ENCODE assay signal across 8 cellular contexts in the genomic region with DNA sequence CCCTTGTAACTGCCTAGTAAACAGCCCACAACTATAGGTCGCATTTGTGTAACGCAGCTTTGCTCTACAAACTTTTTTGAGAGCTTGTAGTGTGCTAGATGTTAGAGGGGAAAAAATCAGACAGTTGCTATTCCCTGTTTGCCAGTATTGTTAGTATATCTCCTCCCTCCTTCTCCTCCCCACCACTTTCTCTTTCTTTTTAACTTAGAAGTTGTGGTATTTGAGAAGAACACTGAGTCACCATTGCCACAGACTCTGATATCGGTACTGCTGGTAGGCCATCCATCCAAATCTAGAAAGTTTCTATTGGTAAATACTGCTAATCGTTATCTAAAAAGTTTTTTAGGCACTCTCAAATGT. TPM values are rescaled to one million over a fixed set of nuclear protein-coding genes. Genes with fewer than 3 reads are reported as not detected.
DNase-seq lines count a peak whose midpoint lies in the region; ATAC-seq and TF ChIP-seq lines count a peak whose summit lies in the region.

No MANE protein-coding gene starts in this region.

- TF ChIP-seq CTCF in glutamatergic neuron (IDR thresholded peaks at IDR 0.05; ENCODE audit: partially characterized antibody, unreplicated experiment) = no peak

- H3K4me3 Mint-ChIP-seq in activated CD4-positive, alpha-beta memory T cell treated with anti-CD3 and anti-CD28 coated beads, Interleukin-2, amount 10 ng/mL, durations not matched to agents 7 days and 5 days = peak overlapping the region; percentile 97
- H3K4me3 Mint-ChIP-seq in glutamatergic neuron (ENCODE audit: unreplicated experiment) = peak overlapping the region; percentile 82

- peak overlapping the region; percentile 56 to 97 (median 94) for H3K27ac ChIP-seq in skin epidermis

- POLR2A ChIA-PET in activated CD4-positive, alpha-beta memory T cell treated with anti-CD3 and anti-CD28 coated beads, Interleukin-2, amount 10 ng/mL, durations not matched to agents 7 days and 5 days (lab: Charles Lee) = interaction anchor here (0.6 to 2.9 kb wide), 21 partner anchors 10 to 1236 kb away, joined by 3 to 37 read pairs (median 4); partner anchors contain the start of genes PAN3 and SLC46A3

- H3K27me3 Mint-ChIP-seq in activated CD4-positive, alpha-beta memory T cell treated with anti-CD3 and anti-CD28 coated beads, Interleukin-2, amount 10 ng/mL, durations not matched to agents 7 days and 5 days = no peaks in the 10 kb centered on the region
- H3K27me3 Mint-ChIP-seq in glutamatergic neuron (ENCODE audit: unreplicated experiment) = peaks cover 3% of the 10 kb centered on the region

- H3K9me3 Mint-ChIP-seq in activated CD4-positive, alpha-beta memory T cell treated with anti-CD3 and anti-CD28 coated beads, Interleukin-2, amount 10 ng/mL, durations not matched to agents 7 days and 5 days = no peaks in the 10 kb centered on the region
- peaks cover 1% of the 10 kb centered on the region for H3K9me3 Mint-ChIP-seq in glutamatergic neuron (ENCODE audit: unreplicated experiment)

- H3K27ac Mint-ChIP-seq in activated CD4-positive, alpha-beta memory T cell treated with anti-CD3 and anti-CD28 coated beads, Interleukin-2, amount 10 ng/mL, durations not matched to agents 7 days and 5 days = peak overlapping the region; percentile 96
- peak overlapping the region; percentile 73 for H3K27ac Mint-ChIP-seq in glutamatergic neuron (ENCODE audit: unreplicated experiment)

- DNase-seq in AG08396 (ENCODE audit: low spot score) (peak; percentile 58), glutamatergic neuron (no peak), DMS153 treated with DMSO at 0.1 percent for 48 hours (lab: John Stamatoyannopoulos, UW; ENCODE audit: unreplicated experiment) (no peak), NCI-H524 (lab: John Stamatoyannopoulos, UW) (no peak)
- DNase-seq in activated CD4-positive, alpha-beta memory T cell treated with anti-CD3 and anti-CD28 coated beads, Interleukin-2, amount 10 ng/mL, durations not matched to agents 7 days and 5 days = no peak

- peak; percentile 15 for ATAC-seq in GM19023 (IDR thresholded peaks at IDR 0.05; ENCODE audit: unreplicated experiment)
- ATAC-seq in HG03378 (IDR thresholded peaks at IDR 0.05; ENCODE audit: unreplicated experiment) = peak; percentile 35

- H3K4me3 ChIP-seq in skin epidermis = peak overlapping the region; percentile 75 to 97 (median 89)

- CTCF ChIA-PET in activated CD4-positive, alpha-beta memory T cell treated with anti-CD3 and anti-CD28 coated beads, Interleukin-2, amount 10 ng/mL, durations not matched to agents 7 days and 5 days (lab: Charles Lee) = interaction anchor here (0.9 to 1.4 kb wide), 3 partner anchors 12 to 306 kb away, joined by 4 to 7 read pairs (median 6); no protein-coding TSS in a partner anchor

- H3K36me3 Mint-ChIP-seq in activated CD4-positive, alpha-beta memory T cell treated with anti-CD3 and anti-CD28 coated beads, Interleukin-2, amount 10 ng/mL, durations not matched to agents 7 days and 5 days (ENCODE audit: low read depth) = peaks cover 34% of the 10 kb centered on the region
- H3K36me3 Mint-ChIP-seq in glutamatergic neuron (ENCODE audit: unreplicated experiment) = no peaks in the 10 kb centered on the region

- H3K4me1 Mint-ChIP-seq in activated CD4-positive, alpha-beta memory T cell treated with anti-CD3 and anti-CD28 coated beads, Interleukin-2, amount 10 ng/mL, durations not matched to agents 7 days and 5 days = peaks cover 51% of the 10 kb centered on the region
- H3K4me1 Mint-ChIP-seq in glutamatergic neuron (ENCODE audit: low read depth, unreplicated experiment) = peaks cover 22% of the 10 kb centered on the region

RNA-seq across cellular contexts. Expression of gene POMP, which starts 0.7 kb away (rescaled TPM):
- total RNA-seq in activated CD4-positive, alpha-beta memory T cell treated with anti-CD3 and anti-CD28 coated beads, Interleukin-2, amount 10 ng/mL, durations not matched to agents 7 days and 5 days = 10 to 100 TPM; 75.1 to 76.6 TPM
- total RNA-seq in glutamatergic neuron (ENCODE audit: unreplicated experiment) = 73.6 TPM

RNA-seq across cellular contexts. Expression of gene SLC46A3, which starts 59.2 kb away (rescaled TPM):
- total RNA-seq in activated CD4-positive, alpha-beta memory T cell treated with anti-CD3 and anti-CD28 coated beads, Interleukin-2, amount 10 ng/mL, durations not matched to agents 7 days and 5 days = 10 to 100 TPM in 1 of 2 experiments, 1 to 10 TPM in 1; 9.6 to 10.9 TPM
- total RNA-seq in glutamatergic neuron (ENCODE audit: unreplicated experiment) = 2.3 TPM
